Comparison of ENCODE assay signal across 9 cellular contexts in the genomic region with DNA sequence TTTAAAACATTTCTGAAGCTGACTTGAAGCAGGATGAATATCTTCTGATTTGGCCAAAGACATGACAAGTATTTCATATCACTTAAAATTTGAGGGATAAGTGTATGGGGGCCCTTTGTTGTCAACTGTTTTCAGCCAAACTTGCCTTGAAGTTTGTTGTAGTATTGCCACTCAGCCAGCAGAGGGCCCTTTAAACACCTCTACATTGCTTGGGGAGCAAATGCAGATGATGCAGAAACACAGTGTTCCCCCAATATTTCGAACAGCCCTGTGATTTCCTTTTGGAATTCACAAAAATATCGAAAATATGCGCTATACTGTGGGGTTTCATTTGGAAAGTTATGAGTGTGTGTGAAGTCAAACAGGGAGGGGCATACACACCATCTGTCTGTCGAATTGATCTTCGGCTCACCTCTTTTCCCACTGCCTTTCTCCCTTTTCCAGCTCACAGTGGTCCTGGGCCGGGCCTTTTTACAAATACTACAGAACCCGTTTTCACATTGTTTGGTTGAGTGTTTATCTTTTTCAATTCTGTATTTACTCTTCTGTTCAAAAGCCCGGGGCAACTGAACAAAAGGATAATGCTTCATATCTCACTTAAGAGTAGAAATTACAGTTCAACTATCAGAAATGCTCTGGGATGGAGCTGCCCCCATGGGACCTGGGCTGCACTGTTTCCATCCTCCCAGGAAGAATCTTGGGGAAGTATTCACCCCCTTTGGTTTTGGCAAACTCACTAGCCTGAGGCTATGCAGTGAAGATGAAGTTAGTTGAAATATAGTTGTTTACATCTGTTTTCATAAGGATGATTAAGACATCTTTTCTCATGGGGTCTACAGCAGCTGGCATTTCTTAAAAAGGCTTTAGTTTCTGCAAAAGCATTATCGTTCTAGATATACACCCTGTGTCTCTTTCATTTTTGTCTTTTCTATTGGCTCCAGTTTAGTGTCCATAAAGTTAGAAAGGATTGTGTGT.
A peak's percentile ranks its signal among the peaks of the same experiment; 100 is the strongest.
DNase-seq lines count a peak whose midpoint lies in the region; ATAC-seq and TF ChIP-seq lines count a peak whose summit lies in the region.
"Had no signal": no experiment of that assay in that cellular context is flagged by ENCODE, and none has a peak within 500 bp of the region (broad histone marks: within the 10 kb centered on the region; RNA-seq: fewer than 3 reads in every experiment).

No MANE protein-coding gene starts in this region.

- TF ChIP-seq CTCF in WI38 (IDR thresholded peaks at IDR 0.05; ENCODE audit: low read depth, low read length), result peak; percentile 82
- TF ChIP-seq CTCF in colonic mucosa (IDR thresholded peaks at IDR 0.05), result peak; percentile 70

- intact Hi-C loops in colonic mucosa (cut with DNase I), result loop anchor here (5.0 kb wide), 1 partner anchor 157 kb away; no protein-coding TSS in a partner anchor

- DNase-seq in AG08396 (ENCODE audit: low spot score) (peak; percentile 47), M059J (ENCODE audit: low read depth) (peak; percentile 46), colonic mucosa (peak; percentile 58), medulla oblongata (ENCODE audit: extremely low spot score) (peak; percentile 79), HuH-7 (ENCODE audit: low spot score) (no peak)
- DNase-seq in stimulated activated CD8-positive, alpha-beta memory T cell treated with anti-CD3 and anti-CD28 coated beads, Interleukin-4, amount 100 ng/mL, for 4 hours (ENCODE audit: low read depth in 2 of 2, low spot score in 1 of 2), result peak; percentile 19 to 20

- no peaks in the 10 kb centered on the region for H3K36me3 ChIP-seq in colonic mucosa

- no peaks in the 10 kb centered on the region for H3K4me1 ChIP-seq in colonic mucosa

- H3K4me3 ChIP-seq in WI38 (ENCODE audit: low read depth, low read length) (no peak overlapping the region), colonic mucosa (no peak overlapping the region)

- peak; percentile 49 for ATAC-seq in GM18520 (IDR thresholded peaks at IDR 0.05; ENCODE audit: unreplicated experiment)
- ATAC-seq: stimulated activated effector memory CD8-positive, alpha-beta T cell treated with anti-CD3 and anti-CD28 coated beads, Interleukin-12 subunit alpha, Interleukin-12 subunit beta, amount 100 ng/mL, for 72 hours had no signal

- no peaks in the 10 kb centered on the region for H3K27me3 ChIP-seq in colonic mucosa

- H3K9me3 ChIP-seq in colonic mucosa, result no peaks in the 10 kb centered on the region

- H3K9ac ChIP-seq in colonic mucosa (ENCODE audit: low read depth in 2 of 2, low read length in 2 of 2), result no peak overlapping the region

- H3K27ac ChIP-seq in colonic mucosa, result no peak overlapping the region
